In genomic region chr2:5673861-5674240, GRCh38 we compare ENCODE assay signal across 18 cellular contexts. TPM values are rescaled to one million over a fixed set of nuclear protein-coding genes. Genes with fewer than 3 reads are reported as not detected.
DNase-seq lines count a peak whose midpoint lies in the region; ATAC-seq and TF ChIP-seq lines count a peak whose summit lies in the region.
"Had no signal": no experiment of that assay in that cellular context is flagged by ENCODE, and none has a peak within 500 bp of the region (broad histone marks: within the 10 kb centered on the region; RNA-seq: fewer than 3 reads in every experiment).

No MANE protein-coding gene starts in this region.

- TF ChIP-seq CTCF in nephron (IDR thresholded peaks at IDR 0.05; ENCODE audit: unreplicated experiment in 3 of 3) (no peak), uterus (IDR thresholded peaks at IDR 0.05) (no peak)

- peaks cover 26% of the 10 kb centered on the region for H3K4me1 Mint-ChIP-seq in nephron
- no peaks in the 10 kb centered on the region for H3K4me1 Mint-ChIP-seq in activated T-helper 17 cell treated with anti-CD3 and anti-CD28 coated beads, Interleukin-2, amount 50 U/mL, for 72 hours

- intact Hi-C loops in uterus (cut with DNase I; ENCODE audit: low total_unique reads), result no loop called here

- H3K9ac ChIP-seq in HUES6 (ENCODE audit: low read length), result no peak overlapping the region

- DNase-seq in COR-L47 (lab: John Stamatoyannopoulos, UW) (peak; percentile 6), dedifferentiated amniotic fluid mesenchymal stem cell (ENCODE audit: extremely low spot score) (peak; percentile 47), uterus (no peak), NCI-H2196 treated with DMSO at 0.1 percent for 48 hours (lab: John Stamatoyannopoulos, UW; ENCODE audit: unreplicated experiment) (no peak)
- DNase-seq: activated CD8-positive, alpha-beta memory T cell treated with anti-CD3 and anti-CD28 coated beads for 24 hours; activated naive CD4-positive, alpha-beta T cell treated with anti-CD3 and anti-CD28 coated beads, Interleukin-2, amount 50 U/mL, for 16 hours; CD4-positive, alpha-beta T cell; NCI-H510A; stimulated activated CD4-positive, alpha-beta T cell treated with anti-CD3 and anti-CD28 coated beads, Interleukin-1b, Interleukin-23, amount 100 ng/mL, for 48 hours had no signal

- H3K9me3 ChIP-seq in HUES6 (ENCODE audit: control insufficient read depth, insufficient read depth, low read depth, low read length) (no peaks in the 10 kb centered on the region), uterus (no peaks in the 10 kb centered on the region)
- H3K9me3 ChIP-seq: HAP-1 had no signal

- no peak for TF ChIP-seq POLR2A in uterus (IDR thresholded peaks at IDR 0.05)

- H3K36me3 Mint-ChIP-seq in nephron (ENCODE audit: low read depth), result no peaks in the 10 kb centered on the region
- no peaks in the 10 kb centered on the region for H3K36me3 Mint-ChIP-seq in activated T-helper 17 cell treated with anti-CD3 and anti-CD28 coated beads, Interleukin-2, amount 50 U/mL, for 72 hours (ENCODE audit: low read depth)

- no peak for ATAC-seq in activated T-helper 17 cell treated with anti-CD3 and anti-CD28 coated beads, Interleukin-2, amount 50 U/mL, for 72 hours (replicated peaks)
- no peak for ATAC-seq in GM21825 (IDR thresholded peaks at IDR 0.05; ENCODE audit: unreplicated experiment)
- ATAC-seq: K562, left lobe of liver had no signal

- H3K4me3 Mint-ChIP-seq in nephron, result peak overlapping the region; percentile 50 to 71 (median 62)
- no peak overlapping the region for H3K4me3 Mint-ChIP-seq in activated T-helper 17 cell treated with anti-CD3 and anti-CD28 coated beads, Interleukin-2, amount 50 U/mL, for 72 hours
- H3K4me3 Mint-ChIP-seq: CD4-positive, alpha-beta T cell had no signal

- H3K27ac ChIP-seq in HUES6 (ENCODE audit: low read depth, low read length) (no peak overlapping the region), uterus (no peak overlapping the region)
- H3K27ac ChIP-seq: coronary artery had no signal

- peak overlapping the region; percentile 62 for H3K4me3 ChIP-seq in HUES6 (ENCODE audit: low read depth, low read length)
- no peak overlapping the region for H3K4me3 ChIP-seq in uterus
- H3K4me3 ChIP-seq: coronary artery, HAP-1, K562 had no signal

- H3K4me1 ChIP-seq in HUES6 (ENCODE audit: control insufficient read depth, insufficient read depth, low read length) (peaks cover 4% of the 10 kb centered on the region), uterus (no peaks in the 10 kb centered on the region)
- H3K4me1 ChIP-seq: HAP-1 had no signal

- H3K36me3 ChIP-seq in HUES6 (ENCODE audit: control insufficient read depth, insufficient read depth, low read length) (no peaks in the 10 kb centered on the region), uterus (no peaks in the 10 kb centered on the region)
- H3K36me3 ChIP-seq: HAP-1 had no signal

- peaks cover 27% of the 10 kb centered on the region for H3K27me3 Mint-ChIP-seq in nephron (ENCODE audit: low read depth)
- peaks cover 16% of the 10 kb centered on the region for H3K27me3 Mint-ChIP-seq in activated T-helper 17 cell treated with anti-CD3 and anti-CD28 coated beads, Interleukin-2, amount 50 U/mL, for 72 hours

- H3K27me3 ChIP-seq in HUES6 (ENCODE audit: control insufficient read depth, insufficient read depth, low read length) (peaks cover 49% of the 10 kb centered on the region), uterus (peaks cover 0 to 9% of the 10 kb centered on the region in 2 donors)

- no peak overlapping the region for H3K27ac Mint-ChIP-seq in nephron
- no peak overlapping the region for H3K27ac Mint-ChIP-seq in activated T-helper 17 cell treated with anti-CD3 and anti-CD28 coated beads, Interleukin-2, amount 50 U/mL, for 72 hours
- H3K27ac Mint-ChIP-seq: CD4-positive, alpha-beta T cell had no signal

- H3K9me3 Mint-ChIP-seq in nephron, result no peaks in the 10 kb centered on the region
- H3K9me3 Mint-ChIP-seq in activated T-helper 17 cell treated with anti-CD3 and anti-CD28 coated beads, Interleukin-2, amount 50 U/mL, for 72 hours, result no peaks in the 10 kb centered on the region

RNA-seq across cellular contexts. Expression of gene SOX11, which starts 18.3 kb away (rescaled TPM):
- not detected for total RNA-seq in activated T-helper 17 cell treated with anti-CD3 and anti-CD28 coated beads, Interleukin-2, amount 50 U/mL, for 72 hours
- total RNA-seq in uterus, result 1 to 10 TPM in 1 of 4 donors, not detected in 3; 9.3 TPM
- total RNA-seq: CD4-positive, alpha-beta T cell; omental fat pad had no signal

Comparison
In these comparisons a context has a peak if more than half of its experiments do, and no peak if none do; other contexts are left out.
1. DNase-seq: peak in COR-L47 (single experiment) and dedifferentiated amniotic fluid mesenchymal stem cell (single experiment); none in uterus (0 of 2) and NCI-H2196 treated with DMSO at 0.1 percent for 48 hours (single experiment).